ENCODE assay signal across 10 cellular contexts in the genomic region with DNA sequence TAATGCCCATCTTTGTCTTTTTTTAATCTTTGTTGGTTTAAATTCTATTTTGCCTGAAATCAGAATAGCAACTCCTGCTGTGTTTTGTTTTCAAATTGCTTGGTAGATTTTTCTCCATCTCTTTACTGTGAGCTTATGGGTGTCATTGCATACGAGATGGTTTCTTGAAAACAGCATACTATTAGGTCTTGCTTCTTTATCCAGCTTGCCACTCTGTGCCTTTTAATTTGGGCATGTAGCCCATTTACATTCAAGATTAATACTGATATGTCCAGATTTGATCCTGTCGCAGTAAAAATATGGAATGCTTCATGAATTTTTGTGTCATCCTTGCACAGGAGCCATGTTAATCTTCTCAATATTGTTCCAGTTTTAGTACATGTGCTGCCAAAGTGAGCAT.
ATAC-seq and TF ChIP-seq lines count a peak whose summit lies in the region.
"Had no signal": no experiment of that assay in that cellular context is flagged by ENCODE, and none has a peak within 500 bp of the region (broad histone marks: within the 10 kb centered on the region; RNA-seq: fewer than 3 reads in every experiment).

No MANE protein-coding gene starts in this region.

- TF ChIP-seq CTCF in HEK293 (tag by site-specific recombination; IDR thresholded peaks at IDR 0.05): no peak

- H3K4me3 ChIP-seq in HEK293 (ENCODE audit: low read depth, low read length): no peak overlapping the region
- H3K4me3 ChIP-seq: A549; BLaER1; BLaER1 treated with 17β-estradiol and CSF1 and Interleukin-3, amounts not matched to agents 10 nM and 100 nM had no signal

- CTCF ChIA-PET in HEK293 (lab: Yijun Ruan, JAX): no interaction called here

- H3K27ac ChIP-seq in HEK293 (ENCODE audit: extremely low read depth, low read depth, low read length): no peak overlapping the region
- H3K27ac ChIP-seq: 22Rv1; A549; BLaER1; BLaER1 treated with 17β-estradiol and CSF1 and Interleukin-3, amounts not matched to agents 10 nM and 100 nM; C4-2B had no signal

- no peak for ATAC-seq in GM21529 (IDR thresholded peaks at IDR 0.05; ENCODE audit: unreplicated experiment)
- ATAC-seq: A549; CD8-positive, alpha-beta T cell had no signal

- H3K9me3 ChIP-seq in HEK293 (ENCODE audit: control insufficient read depth, insufficient read depth, low read depth, low read length): no peaks in the 10 kb centered on the region
- H3K9me3 ChIP-seq: BE2C, Caco-2 had no signal

- no peaks in the 10 kb centered on the region for H3K4me1 ChIP-seq in HEK293 (ENCODE audit: control insufficient read depth, insufficient read depth, low read length)
- H3K4me1 ChIP-seq: BE2C; BLaER1; BLaER1 treated with 17β-estradiol and CSF1 and Interleukin-3, amounts not matched to agents 10 nM and 100 nM; Caco-2 had no signal

- H3K36me3 ChIP-seq in HEK293 (ENCODE audit: control insufficient read depth in 2 of 2, insufficient read depth in 1 of 2, low read length in 2 of 2): no peaks in the 10 kb centered on the region
- H3K36me3 ChIP-seq: BE2C; BLaER1; BLaER1 treated with 17β-estradiol and CSF1 and Interleukin-3, amounts not matched to agents 10 nM and 100 nM had no signal

- POLR2A ChIA-PET in HEK293 (lab: Yijun Ruan, JAX): no interaction called here

TF ChIP-seq in HEK293, 187 proteins besides CTCF, POLR2A, EP300 and RAD21:
- no peak for TF ChIP-seq ZNF140 (tag by site-specific recombination; IDR thresholded peaks at IDR 0.05)
- TF ChIP-seq SETDB1 (IDR thresholded peaks at IDR 0.05; ENCODE audit: insufficient read length, low read length): peak; percentile 67
- no peak for TF ChIP-seq ZNF10 (tag by site-specific recombination; IDR thresholded peaks at IDR 0.05)
- TF ChIP-seq, protein P1, sequence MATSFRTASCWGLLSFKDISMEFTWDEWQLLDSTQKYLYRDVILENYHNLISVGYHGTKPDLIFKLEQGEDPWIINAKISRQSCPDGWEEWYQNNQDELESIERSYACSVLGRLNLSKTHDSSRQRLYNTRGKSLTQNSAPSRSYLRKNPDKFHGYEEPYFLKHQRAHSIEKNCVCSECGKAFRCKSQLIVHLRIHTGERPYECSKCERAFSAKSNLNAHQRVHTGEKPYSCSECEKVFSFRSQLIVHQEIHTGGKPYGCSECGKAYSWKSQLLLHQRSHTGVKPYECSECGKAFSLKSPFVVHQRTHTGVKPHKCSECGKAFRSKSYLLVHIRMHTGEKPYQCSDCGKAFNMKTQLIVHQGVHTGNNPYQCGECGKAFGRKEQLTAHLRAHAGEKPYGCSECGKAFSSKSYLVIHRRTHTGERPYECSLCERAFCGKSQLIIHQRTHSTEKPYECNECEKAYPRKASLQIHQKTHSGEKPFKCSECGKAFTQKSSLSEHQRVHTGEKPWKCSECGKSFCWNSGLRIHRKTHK (tag by site-specific recombination; IDR thresholded peaks at IDR 0.05): no peak
- no peak for TF ChIP-seq KLF16 (tag by site-specific recombination; IDR thresholded peaks at IDR 0.05)
- TF ChIP-seq ZNF529 (tag by site-specific recombination; IDR thresholded peaks at IDR 0.05; ENCODE audit: insufficient replicate concordance): peak; percentile 79
TF ChIP-seq in HEK293: peak in this region for 2.
